Comparison of ENCODE assay signal across 10 cellular contexts in the genomic region with DNA sequence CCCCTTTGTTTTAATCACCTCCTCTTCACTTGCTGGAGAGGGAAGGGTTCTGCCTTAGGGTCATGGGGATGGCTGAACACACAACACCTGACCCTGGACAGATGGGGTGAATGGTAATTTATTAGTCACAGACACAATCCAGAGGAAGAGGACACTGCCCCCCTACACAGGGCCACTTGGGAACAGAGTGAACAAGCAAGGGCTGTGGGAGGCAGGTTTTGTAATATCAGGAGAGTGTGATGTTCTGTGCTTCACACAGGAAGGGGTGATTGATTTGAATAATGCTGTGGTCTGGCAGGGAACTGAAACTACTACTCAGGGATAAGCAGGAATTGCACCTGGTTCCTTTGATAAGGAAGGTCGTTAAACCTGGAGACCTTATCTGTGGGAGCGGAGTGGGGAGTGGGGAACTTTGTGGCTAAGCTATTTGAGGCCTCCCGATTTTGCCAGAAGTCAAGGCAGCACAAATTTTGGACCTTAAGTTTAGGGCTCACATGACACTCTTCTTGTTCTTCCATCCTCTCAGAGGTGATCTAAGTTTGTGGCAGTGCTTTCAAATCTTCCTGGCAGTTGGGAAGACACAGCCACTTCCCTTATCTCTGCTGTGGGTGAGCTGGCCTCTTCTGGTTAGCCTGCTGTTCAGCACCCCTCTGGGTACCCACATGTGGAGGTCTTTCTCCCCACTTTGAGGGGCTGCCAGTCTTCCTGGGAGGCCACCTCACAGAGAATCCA.
DNase-seq lines count a peak whose midpoint lies in the region; ATAC-seq lines count a peak whose summit lies in the region.
"Had no signal": no experiment of that assay in that cellular context is flagged by ENCODE, and none has a peak within 500 bp of the region (broad histone marks: within the 10 kb centered on the region; RNA-seq: fewer than 3 reads in every experiment).

No MANE protein-coding gene starts in this region.

- H3K36me3 Mint-ChIP-seq in immature natural killer cell: no peaks in the 10 kb centered on the region
- H3K36me3 Mint-ChIP-seq: activated naive CD4-positive, alpha-beta T cell treated with anti-CD3 and anti-CD28 coated beads, Interleukin-2, amount 50 U/mL, for 24 hours had no signal

- no peaks in the 10 kb centered on the region for H3K9me3 ChIP-seq in BLaER1

- H3K27me3 ChIP-seq in BLaER1: no peaks in the 10 kb centered on the region

- H3K27me3 Mint-ChIP-seq in immature natural killer cell (ENCODE audit: low read depth in 3 of 3): peaks cover 0 to 4% (median 0%) of the 10 kb centered on the region in 3 donors

- no peaks in the 10 kb centered on the region for H4K20me1 ChIP-seq in BLaER1

- H3K9me3 Mint-ChIP-seq in immature natural killer cell: no peaks in the 10 kb centered on the region
- H3K9me3 Mint-ChIP-seq: activated naive CD4-positive, alpha-beta T cell treated with anti-CD3 and anti-CD28 coated beads, Interleukin-2, amount 50 U/mL, for 24 hours had no signal

- H3K27ac ChIP-seq in BLaER1: peak overlapping the region; percentile 76

- peak overlapping the region in 4 of 6 donors; percentile 17 to 51 (median 32) for H3K27ac Mint-ChIP-seq in immature natural killer cell
- H3K27ac Mint-ChIP-seq: activated naive CD4-positive, alpha-beta T cell treated with anti-CD3 and anti-CD28 coated beads, Interleukin-2, amount 50 U/mL, for 24 hours had no signal

- H3K4me1 Mint-ChIP-seq in immature natural killer cell: peaks cover 16 to 28% of the 10 kb centered on the region in 2 donors
- H3K4me1 Mint-ChIP-seq: activated naive CD4-positive, alpha-beta T cell treated with anti-CD3 and anti-CD28 coated beads, Interleukin-2, amount 50 U/mL, for 24 hours had no signal

- H3K4me2 ChIP-seq in BLaER1: peak overlapping the region; percentile 80

- DNase-seq in NCI-H774 (lab: John Stamatoyannopoulos, UW) (peak; percentile 29), immature natural killer cell (peak in 2 of 3 donors; percentile 4 to 10), midbrain (lab: John Stamatoyannopoulos, UW) (no peak)
- DNase-seq: NCI-H2081 had no signal

- no peak overlapping the region; the same call in 1 of the 2 replicates for H3K4me3 ChIP-seq in BLaER1

- ATAC-seq in GM21447 (IDR thresholded peaks at IDR 0.05; ENCODE audit: unreplicated experiment): peak; percentile 70
- ATAC-seq in activated CD4-positive, CD25-positive, alpha-beta regulatory T cell treated with anti-CD3 and anti-CD28 coated beads, Interleukin-2, amount 50 U/mL, for 24 hours: no peak
- no peak for ATAC-seq in GM19455 (IDR thresholded peaks at IDR 0.05; ENCODE audit: unreplicated experiment)
- ATAC-seq in GM19328 (IDR thresholded peaks at IDR 0.05; ENCODE audit: unreplicated experiment): no peak

- peak overlapping the region; percentile 51; the same call in 1 of the 2 replicates for H3K9ac ChIP-seq in BLaER1

- H3K36me3 ChIP-seq in BLaER1: no peaks in the 10 kb centered on the region

- peaks cover 58% of the 10 kb centered on the region for H3K4me1 ChIP-seq in BLaER1

- H3K4me3 Mint-ChIP-seq in immature natural killer cell: peak overlapping the region in 2 of 5 donors; percentile 10 to 18
- H3K4me3 Mint-ChIP-seq: activated naive CD4-positive, alpha-beta T cell treated with anti-CD3 and anti-CD28 coated beads, Interleukin-2, amount 50 U/mL, for 24 hours had no signal
